Comparison of ENCODE assay signal across 36 cellular contexts in genomic region chr9:21520501-21521228, GRCh38. TPM values are rescaled to one million over a fixed set of nuclear protein-coding genes. Genes with fewer than 3 reads are reported as not detected.
"Had no signal": no experiment of that assay in that cellular context is flagged by ENCODE, and none has a peak within 500 bp of the region (broad histone marks: within the 10 kb centered on the region; RNA-seq: fewer than 3 reads in every experiment).

No MANE protein-coding gene starts in this region.

- H3K27me3 ChIP-seq: body of pancreas, cardiac muscle cell, colonic mucosa, esophagus squamous epithelium, gastroesophageal sphincter, heart right ventricle, hepatocyte had no signal

- H3K4me1 ChIP-seq: body of pancreas, colonic mucosa, esophagus squamous epithelium, gastroesophageal sphincter, heart right ventricle had no signal

- H3K9me3 ChIP-seq: body of pancreas, colonic mucosa, esophagus squamous epithelium, gastroesophageal sphincter had no signal

- H3K4me1 Mint-ChIP-seq: activated B cell treated with CpG ODN at 0.5 μM for 24 hours; activated CD4-positive, alpha-beta T cell treated with anti-CD3 and anti-CD28 coated beads for 36 hours; activated CD4-positive, alpha-beta T cell treated with anti-CD3 and anti-CD28 coated beads, Interleukin-2, amount 10 ng/mL, durations not matched to agents 24 days and 14 days; activated CD8-positive, alpha-beta memory T cell treated with anti-CD3 and anti-CD28 coated beads, Interleukin-2, amount 10 ng/mL, durations not matched to agents 7 days and 5 days had no signal

- H3K27ac Mint-ChIP-seq: activated B cell treated with CpG ODN at 0.5 μM for 24 hours; activated CD4-positive, alpha-beta memory T cell treated with anti-CD3 and anti-CD28 coated beads for 36 hours; activated CD4-positive, alpha-beta T cell treated with anti-CD3 and anti-CD28 coated beads for 36 hours; activated CD4-positive, alpha-beta T cell treated with anti-CD3 and anti-CD28 coated beads, Interleukin-2, amount 10 ng/mL, durations not matched to agents 24 days and 14 days; activated CD8-positive, alpha-beta memory T cell treated with anti-CD3 and anti-CD28 coated beads, Interleukin-2, amount 10 ng/mL, durations not matched to agents 7 days and 5 days; activated CD8-positive, alpha-beta T cell treated with anti-CD3 and anti-CD28 coated beads, Interleukin-2, amount 10 ng/mL, durations not matched to agents 7 days and 5 days; activated naive CD4-positive, alpha-beta T cell treated with anti-CD3 and anti-CD28 coated beads for 36 hours; activated naive CD8-positive, alpha-beta T cell; activated T-helper 1 cell treated with anti-CD3 and anti-CD28 coated beads, Interleukin-12 subunit alpha, Interleukin-12 subunit beta, Interleukin-2, Interleukin-4 antibody, amounts not matched to agents 30 ng/mL and 10 ng/mL and 1 ng/mL, durations not matched to agents 14 hours and 24 hours and 36 hours; activated T-helper 2 cell treated with anti-CD3 and anti-CD28 coated beads, Interferon-gamma antibody, Interleukin-2, Interleukin-4, amounts not matched to agents 10 μg/mL and 5 μg/mL and 100 μg/mL, durations not matched to agents 14 hours and 24 hours and 36 hours; dendritic cell treated with granulocyte-macrophage colony-stimulating factor and Interleukin-4, amounts not matched to agents 40 ng/mL and 50 ng/mL, for 4 days; T-cell; T-helper 1 cell treated with Interleukin-12 subunit alpha and Interleukin-12 subunit beta and Interleukin-4 antibody, amounts not matched to agents 30 μg/mL and 1 μg/mL, for 36 hours had no signal

- H3K27me3 Mint-ChIP-seq: activated CD4-positive, alpha-beta memory T cell treated with anti-CD3 and anti-CD28 coated beads for 36 hours; activated CD4-positive, alpha-beta T cell treated with anti-CD3 and anti-CD28 coated beads for 36 hours; activated CD8-positive, alpha-beta memory T cell treated with anti-CD3 and anti-CD28 coated beads, Interleukin-2, amount 10 ng/mL, durations not matched to agents 7 days and 5 days; activated naive CD8-positive, alpha-beta T cell; T-cell had no signal

- H3K36me3 ChIP-seq: cardiac muscle cell, colonic mucosa, esophagus squamous epithelium, gastroesophageal sphincter, heart right ventricle, WERI-Rb-1 had no signal

- H3K4me3 Mint-ChIP-seq: activated B cell treated with CpG ODN at 0.5 μM for 24 hours; activated CD4-positive, alpha-beta memory T cell treated with anti-CD3 and anti-CD28 coated beads for 36 hours; activated CD4-positive, alpha-beta T cell treated with anti-CD3 and anti-CD28 coated beads for 36 hours; activated CD4-positive, alpha-beta T cell treated with anti-CD3 and anti-CD28 coated beads, Interleukin-2, amount 10 ng/mL, durations not matched to agents 24 days and 14 days; activated CD8-positive, alpha-beta memory T cell treated with anti-CD3 and anti-CD28 coated beads, Interleukin-2, amount 10 ng/mL, durations not matched to agents 7 days and 5 days; activated CD8-positive, alpha-beta T cell treated with anti-CD3 and anti-CD28 coated beads, Interleukin-2, amount 10 ng/mL, durations not matched to agents 7 days and 5 days; activated naive CD4-positive, alpha-beta T cell treated with anti-CD3 and anti-CD28 coated beads for 36 hours; activated naive CD8-positive, alpha-beta T cell; activated T-helper 1 cell treated with anti-CD3 and anti-CD28 coated beads, Interleukin-12 subunit alpha, Interleukin-12 subunit beta, Interleukin-2, Interleukin-4 antibody, amounts not matched to agents 30 ng/mL and 10 ng/mL and 1 ng/mL, durations not matched to agents 14 hours and 24 hours and 36 hours; dendritic cell treated with granulocyte-macrophage colony-stimulating factor and Interleukin-4, amounts not matched to agents 40 ng/mL and 50 ng/mL, for 4 days; effector memory CD8-positive, alpha-beta T cell; T-cell; T-helper 1 cell treated with Interleukin-12 subunit alpha and Interleukin-12 subunit beta and Interleukin-4 antibody, amounts not matched to agents 30 μg/mL and 1 μg/mL, for 36 hours had no signal

- ATAC-seq: activated CD4-positive, alpha-beta T cell treated with anti-CD3 and anti-CD28 coated beads for 36 hours; activated CD8-positive, alpha-beta memory T cell treated with anti-CD3 and anti-CD28 coated beads, Interleukin-2, amount 10 ng/mL, durations not matched to agents 7 days and 5 days; activated CD8-positive, alpha-beta T cell treated with anti-CD3 and anti-CD28 coated beads, Interleukin-2, amount 10 ng/mL, durations not matched to agents 7 days and 5 days; body of pancreas; effector memory CD8-positive, alpha-beta T cell; gastroesophageal sphincter; heart right ventricle; T-cell had no signal

- H3K27ac ChIP-seq: body of pancreas, cardiac muscle cell, colonic mucosa, esophagus squamous epithelium, gastroesophageal sphincter, heart right ventricle, hepatocyte, WERI-Rb-1 had no signal

- H3K4me3 ChIP-seq: body of pancreas, cardiac muscle cell, colonic mucosa, esophagus squamous epithelium, gastroesophageal sphincter, heart right ventricle, hepatocyte had no signal

- H3K36me3 Mint-ChIP-seq: activated CD4-positive, alpha-beta memory T cell treated with anti-CD3 and anti-CD28 coated beads for 36 hours; activated CD8-positive, alpha-beta memory T cell treated with anti-CD3 and anti-CD28 coated beads, Interleukin-2, amount 10 ng/mL, durations not matched to agents 7 days and 5 days; T-cell had no signal

- DNase-seq: activated B cell treated with CpG ODN at 0.5 μM for 24 hours; activated CD4-positive, alpha-beta memory T cell treated with anti-CD3 and anti-CD28 coated beads for 36 hours; activated CD4-positive, alpha-beta T cell treated with anti-CD3 and anti-CD28 coated beads for 36 hours; activated CD4-positive, alpha-beta T cell treated with anti-CD3 and anti-CD28 coated beads, Interleukin-2, amount 10 ng/mL, durations not matched to agents 24 days and 14 days; activated CD4-positive, CD25-positive, alpha-beta regulatory T cell treated with anti-CD3 and anti-CD28 coated beads, Interleukin-2, amount 50 U/mL, for 72 hours; activated CD8-positive, alpha-beta memory T cell treated with anti-CD3 and anti-CD28 coated beads, Interleukin-2, amount 10 ng/mL, durations not matched to agents 7 days and 5 days; activated CD8-positive, alpha-beta memory T cell treated with anti-CD3 and anti-CD28 coated beads, Interleukin-2, amount 50 U/mL, for 4 hours; activated CD8-positive, alpha-beta T cell treated with anti-CD3 and anti-CD28 coated beads, Interleukin-2, amount 10 ng/mL, durations not matched to agents 7 days and 5 days; activated effector memory CD4-positive, alpha-beta T cell treated with anti-CD3 and anti-CD28 coated beads, Interleukin-2, amount 50 U/mL, for 16 hours; activated naive CD4-positive, alpha-beta T cell treated with anti-CD3 and anti-CD28 coated beads for 36 hours; activated T-cell treated with anti-CD3 and anti-CD28 coated beads, Interleukin-2, amount 50 U/mL, for 1 hour; activated T-cell treated with anti-CD3 and anti-CD28 coated beads, Interleukin-2, amount 50 U/mL, for 48 hours; amniotic stem cell; anterior cingulate cortex; body of pancreas; central memory CD4-positive, alpha-beta T cell; cerebellar nuclear complex; colonic mucosa; effector CD4-positive, alpha-beta T cell; effector memory CD8-positive, alpha-beta T cell; esophagus squamous epithelium; foreskin melanocyte; heart right ventricle; T-cell; T-helper 9 cell; WERI-Rb-1 had no signal

- H3K9me3 Mint-ChIP-seq: activated CD4-positive, alpha-beta memory T cell treated with anti-CD3 and anti-CD28 coated beads for 36 hours; activated CD4-positive, alpha-beta T cell treated with anti-CD3 and anti-CD28 coated beads, Interleukin-2, amount 10 ng/mL, durations not matched to agents 24 days and 14 days; activated T-helper 1 cell treated with anti-CD3 and anti-CD28 coated beads, Interleukin-12 subunit alpha, Interleukin-12 subunit beta, Interleukin-2, Interleukin-4 antibody, amounts not matched to agents 30 ng/mL and 10 ng/mL and 1 ng/mL, durations not matched to agents 14 hours and 24 hours and 36 hours; activated T-helper 2 cell treated with anti-CD3 and anti-CD28 coated beads, Interferon-gamma antibody, Interleukin-2, Interleukin-4, amounts not matched to agents 10 μg/mL and 5 μg/mL and 100 μg/mL, durations not matched to agents 14 hours and 24 hours and 36 hours; dendritic cell treated with granulocyte-macrophage colony-stimulating factor and Interleukin-4, amounts not matched to agents 40 ng/mL and 50 ng/mL, for 4 days; effector memory CD8-positive, alpha-beta T cell; T-helper 1 cell treated with Interleukin-12 subunit alpha and Interleukin-12 subunit beta and Interleukin-4 antibody, amounts not matched to agents 30 μg/mL and 1 μg/mL, for 36 hours had no signal

RNA-seq across cellular contexts. Expression of gene IFNE, which starts 38.6 kb away (rescaled TPM):
- total RNA-seq: activated B cell treated with CpG ODN at 0.5 μM for 24 hours; activated CD4-positive, alpha-beta memory T cell treated with anti-CD3 and anti-CD28 coated beads for 36 hours; activated CD4-positive, alpha-beta T cell treated with anti-CD3 and anti-CD28 coated beads for 36 hours; activated CD4-positive, alpha-beta T cell treated with anti-CD3 and anti-CD28 coated beads, Interleukin-2, amount 10 ng/mL, durations not matched to agents 24 days and 14 days; activated CD8-positive, alpha-beta memory T cell treated with anti-CD3 and anti-CD28 coated beads for 36 hours; activated CD8-positive, alpha-beta memory T cell treated with anti-CD3 and anti-CD28 coated beads, Interleukin-2, amount 10 ng/mL, durations not matched to agents 7 days and 5 days; activated CD8-positive, alpha-beta T cell treated with anti-CD3 and anti-CD28 coated beads, Interleukin-2, amount 10 ng/mL, durations not matched to agents 7 days and 5 days; activated naive CD4-positive, alpha-beta T cell treated with anti-CD3 and anti-CD28 coated beads for 36 hours; activated T-helper 1 cell treated with anti-CD3 and anti-CD28 coated beads, Interleukin-12 subunit alpha, Interleukin-12 subunit beta, Interleukin-2, Interleukin-4 antibody, amounts not matched to agents 30 ng/mL and 10 ng/mL and 1 ng/mL, durations not matched to agents 14 hours and 24 hours and 36 hours; activated T-helper 2 cell treated with anti-CD3 and anti-CD28 coated beads, Interferon-gamma antibody, Interleukin-2, Interleukin-4, amounts not matched to agents 10 μg/mL and 5 μg/mL and 100 μg/mL, durations not matched to agents 14 hours and 24 hours and 36 hours; cardiac muscle cell; colonic mucosa; gastroesophageal sphincter; heart right ventricle; T-helper 2 cell treated with Interferon-gamma antibody and Interleukin-4, amounts not matched to agents 100 ng/mL and 5 ng/mL, for 36 hours had no signal
